Comparison of ENCODE assay signal across 14 cellular contexts in the genomic region with DNA sequence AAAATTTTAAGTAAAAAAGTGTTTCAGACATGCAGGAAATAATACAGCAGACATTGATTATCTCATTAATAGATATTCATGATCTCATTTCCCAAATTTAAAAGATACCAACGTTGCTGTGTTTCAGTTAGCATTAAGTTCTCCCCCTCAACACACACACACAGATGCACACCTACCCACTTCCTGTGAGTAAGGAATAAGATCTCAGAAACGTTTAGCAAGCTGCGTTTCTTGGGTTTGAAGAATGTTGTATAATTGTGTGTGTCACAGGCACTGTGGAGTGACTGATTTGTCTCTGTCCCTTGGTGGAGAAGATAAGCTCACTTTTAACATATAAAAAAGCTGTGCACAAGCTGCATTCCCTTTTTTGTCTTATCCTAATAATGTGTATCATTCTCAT.
DNase-seq lines count a peak whose midpoint lies in the region; ATAC-seq and TF ChIP-seq lines count a peak whose summit lies in the region.
"Had no signal": no experiment of that assay in that cellular context is flagged by ENCODE, and none has a peak within 500 bp of the region (broad histone marks: within the 10 kb centered on the region; RNA-seq: fewer than 3 reads in every experiment).

No MANE protein-coding gene starts in this region.

- CTCF ChIA-PET in OCI-LY7 (lab: Charles Lee; ENCODE audit: unreplicated experiment), result no interaction called here

- WGBS in prostate gland, result 51% methylated on average over 3 of the region's 3 CpGs

- ATAC-seq in central memory CD8-positive, alpha-beta T cell (replicated peaks; ENCODE audit: extremely low read depth, poor library complexity, severe bottlenecking), result peak; percentile 65
- ATAC-seq in HG02763 (IDR thresholded peaks at IDR 0.05; ENCODE audit: unreplicated experiment), result no peak

- POLR2A ChIA-PET in OCI-LY7 (lab: Charles Lee), result no interaction called here

- peaks cover 12% of the 10 kb centered on the region for H3K9me3 Mint-ChIP-seq in activated naive CD4-positive, alpha-beta T cell treated with anti-CD3 and anti-CD28 coated beads, Interleukin-2, amount 50 U/mL, for 24 hours
- no peaks in the 10 kb centered on the region for H3K9me3 Mint-ChIP-seq in central memory CD8-positive, alpha-beta T cell
- peaks cover 4% of the 10 kb centered on the region for H3K9me3 Mint-ChIP-seq in stimulated activated naive CD8-positive, alpha-beta T cell treated with anti-CD3 and anti-CD28 coated beads, Interleukin-15, Interleukin-2, amounts not matched to agents 100 ng/mL and 50 ng/mL, for 24 hours
- H3K9me3 Mint-ChIP-seq: immature natural killer cell had no signal

- no peaks in the 10 kb centered on the region for H3K9me2 ChIP-seq in OCI-LY7 (ENCODE audit: insufficient read depth, low read length)

- no peak overlapping the region for H2AFZ ChIP-seq in OCI-LY7 (ENCODE audit: low read length)

- TF ChIP-seq CTCF in OCI-LY7 (conservative IDR thresholded peaks at IDR 0.05; ENCODE audit: low read length) (no peak), prostate gland (IDR thresholded peaks at IDR 0.05) (no peak)

- H3K9me3 ChIP-seq in OCI-LY7 (ENCODE audit: low read length) (no peaks in the 10 kb centered on the region), prostate gland (no peaks in the 10 kb centered on the region)
- H3K9me3 ChIP-seq: BLaER1, esophagus squamous epithelium had no signal

- H3K36me3 ChIP-seq in OCI-LY7 (ENCODE audit: insufficient read depth, low read length), result peaks cover 27% of the 10 kb centered on the region
- H3K36me3 ChIP-seq in prostate gland, result no peaks in the 10 kb centered on the region

- H3K36me3 Mint-ChIP-seq in activated naive CD4-positive, alpha-beta T cell treated with anti-CD3 and anti-CD28 coated beads, Interleukin-2, amount 50 U/mL, for 24 hours, result peaks cover 19% of the 10 kb centered on the region
- peaks cover 6% of the 10 kb centered on the region for H3K36me3 Mint-ChIP-seq in central memory CD8-positive, alpha-beta T cell (ENCODE audit: insufficient read depth)
- peaks cover 36% of the 10 kb centered on the region for H3K36me3 Mint-ChIP-seq in stimulated activated naive CD8-positive, alpha-beta T cell treated with anti-CD3 and anti-CD28 coated beads, Interleukin-15, Interleukin-2, amounts not matched to agents 100 ng/mL and 50 ng/mL, for 24 hours (ENCODE audit: low read depth)

- H3K79me2 ChIP-seq in OCI-LY7 (ENCODE audit: insufficient read depth, low read depth, low read length), result no peaks in the 10 kb centered on the region

- no peak for TF ChIP-seq POLR2A in prostate gland (IDR thresholded peaks at IDR 0.05)

- H3K27ac ChIP-seq in OCI-LY7 (ENCODE audit: low read depth, low read length, poor library complexity, severe bottlenecking), result no peak overlapping the region
- no peak overlapping the region for H3K27ac ChIP-seq in prostate gland
- H3K27ac ChIP-seq: BLaER1, esophagus squamous epithelium, spleen had no signal

- no peaks in the 10 kb centered on the region for H3K4me1 ChIP-seq in OCI-LY7 (ENCODE audit: insufficient read depth, low read length, poor library complexity, severe bottlenecking)
- H3K4me1 ChIP-seq in prostate gland (replicated peaks), result no peaks in the 10 kb centered on the region
- H3K4me1 ChIP-seq: BLaER1, esophagus squamous epithelium had no signal

- H3K4me1 Mint-ChIP-seq in activated naive CD4-positive, alpha-beta T cell treated with anti-CD3 and anti-CD28 coated beads, Interleukin-2, amount 50 U/mL, for 24 hours, result peaks cover 39% of the 10 kb centered on the region
- H3K4me1 Mint-ChIP-seq in central memory CD8-positive, alpha-beta T cell, result peaks cover 18% of the 10 kb centered on the region
- H3K4me1 Mint-ChIP-seq in stimulated activated naive CD8-positive, alpha-beta T cell treated with anti-CD3 and anti-CD28 coated beads, Interleukin-15, Interleukin-2, amounts not matched to agents 100 ng/mL and 50 ng/mL, for 24 hours (ENCODE audit: low read depth), result peaks cover 27% of the 10 kb centered on the region

- no peak for DNase-seq in activated naive CD4-positive, alpha-beta T cell (lab: John Stamatoyannopoulos, UW)
- peak; percentile 4 for DNase-seq in OCI-LY7 (ENCODE audit: low spot score)
- DNase-seq in central memory CD8-positive, alpha-beta T cell (ENCODE audit: low spot score in 2 of 2), result no peak
- DNase-seq in 8988T, result no peak
- no peak for DNase-seq in prostate gland (ENCODE audit: low spot score)
- DNase-seq: esophagus squamous epithelium, immature natural killer cell, NCI-H1092 treated with DMSO at 0.1 percent for 48 hours, NCI-H69, spleen had no signal

- no peak overlapping the region for H3K4me2 ChIP-seq in OCI-LY7 (ENCODE audit: low read length)
- H3K4me2 ChIP-seq: BLaER1 had no signal

- no peaks in the 10 kb centered on the region for H3K27me3 ChIP-seq in prostate gland (replicated peaks; ENCODE audit: insufficient read depth)
- H3K27me3 ChIP-seq: BLaER1, esophagus squamous epithelium, spleen had no signal

- H3K27ac Mint-ChIP-seq in activated naive CD4-positive, alpha-beta T cell treated with anti-CD3 and anti-CD28 coated beads, Interleukin-2, amount 50 U/mL, for 24 hours, result peak overlapping the region; percentile 95
- H3K27ac Mint-ChIP-seq in central memory CD8-positive, alpha-beta T cell (ENCODE audit: low read depth), result peak overlapping the region; percentile 38
- peak overlapping the region; percentile 28 for H3K27ac Mint-ChIP-seq in stimulated activated naive CD8-positive, alpha-beta T cell treated with anti-CD3 and anti-CD28 coated beads, Interleukin-15, Interleukin-2, amounts not matched to agents 100 ng/mL and 50 ng/mL, for 24 hours

- intact Hi-C loops in OCI-LY7 (cut with micrococcal nuclease; ENCODE audit: unreplicated experiment), result no loop called here
- intact Hi-C loops in prostate gland (cut with DNase I), result no loop called here

- no peaks in the 10 kb centered on the region for H3K27me3 Mint-ChIP-seq in activated naive CD4-positive, alpha-beta T cell treated with anti-CD3 and anti-CD28 coated beads, Interleukin-2, amount 50 U/mL, for 24 hours
- H3K27me3 Mint-ChIP-seq in central memory CD8-positive, alpha-beta T cell, result no peaks in the 10 kb centered on the region
- H3K27me3 Mint-ChIP-seq in stimulated activated naive CD8-positive, alpha-beta T cell treated with anti-CD3 and anti-CD28 coated beads, Interleukin-15, Interleukin-2, amounts not matched to agents 100 ng/mL and 50 ng/mL, for 24 hours, result no peaks in the 10 kb centered on the region

- H3K4me3 Mint-ChIP-seq in activated naive CD4-positive, alpha-beta T cell treated with anti-CD3 and anti-CD28 coated beads, Interleukin-2, amount 50 U/mL, for 24 hours, result peak overlapping the region; percentile 85
- H3K4me3 Mint-ChIP-seq in central memory CD8-positive, alpha-beta T cell, result peak overlapping the region; percentile 46
- H3K4me3 Mint-ChIP-seq in stimulated activated naive CD8-positive, alpha-beta T cell treated with anti-CD3 and anti-CD28 coated beads, Interleukin-15, Interleukin-2, amounts not matched to agents 100 ng/mL and 50 ng/mL, for 24 hours, result no peak overlapping the region
- H3K4me3 Mint-ChIP-seq: immature natural killer cell had no signal

- H4K20me1 ChIP-seq in OCI-LY7 (ENCODE audit: insufficient read depth, low read length), result no peaks in the 10 kb centered on the region
- H4K20me1 ChIP-seq: BLaER1 had no signal

- H3K4me3 ChIP-seq in OCI-LY7 (ENCODE audit: low read depth, low read length, poor library complexity, severe bottlenecking) (no peak overlapping the region), prostate gland (no peak overlapping the region)
- H3K4me3 ChIP-seq: BLaER1, esophagus squamous epithelium, spleen had no signal

- no TSS peak for BruUV-seq in OCI-LY7 (replicated peaks; lab: Mats Ljungman, UMichigan)

Comparison
In these comparisons a context has a peak if more than half of its experiments do, and no peak if none do; other contexts are left out.
1. H3K27ac Mint-ChIP-seq: peak in every context shown above with its lines; median percentile 95 in activated naive CD4-positive, alpha-beta T cell treated with anti-CD3 and anti-CD28 coated beads, Interleukin-2, amount 50 U/mL, for 24 hours; 38 in central memory CD8-positive, alpha-beta T cell; 28 in stimulated activated naive CD8-positive, alpha-beta T cell treated with anti-CD3 and anti-CD28 coated beads, Interleukin-15, Interleukin-2, amounts not matched to agents 100 ng/mL and 50 ng/mL, for 24 hours.